Comparison of ENCODE assay signal across 1 cellular context in the genomic region with DNA sequence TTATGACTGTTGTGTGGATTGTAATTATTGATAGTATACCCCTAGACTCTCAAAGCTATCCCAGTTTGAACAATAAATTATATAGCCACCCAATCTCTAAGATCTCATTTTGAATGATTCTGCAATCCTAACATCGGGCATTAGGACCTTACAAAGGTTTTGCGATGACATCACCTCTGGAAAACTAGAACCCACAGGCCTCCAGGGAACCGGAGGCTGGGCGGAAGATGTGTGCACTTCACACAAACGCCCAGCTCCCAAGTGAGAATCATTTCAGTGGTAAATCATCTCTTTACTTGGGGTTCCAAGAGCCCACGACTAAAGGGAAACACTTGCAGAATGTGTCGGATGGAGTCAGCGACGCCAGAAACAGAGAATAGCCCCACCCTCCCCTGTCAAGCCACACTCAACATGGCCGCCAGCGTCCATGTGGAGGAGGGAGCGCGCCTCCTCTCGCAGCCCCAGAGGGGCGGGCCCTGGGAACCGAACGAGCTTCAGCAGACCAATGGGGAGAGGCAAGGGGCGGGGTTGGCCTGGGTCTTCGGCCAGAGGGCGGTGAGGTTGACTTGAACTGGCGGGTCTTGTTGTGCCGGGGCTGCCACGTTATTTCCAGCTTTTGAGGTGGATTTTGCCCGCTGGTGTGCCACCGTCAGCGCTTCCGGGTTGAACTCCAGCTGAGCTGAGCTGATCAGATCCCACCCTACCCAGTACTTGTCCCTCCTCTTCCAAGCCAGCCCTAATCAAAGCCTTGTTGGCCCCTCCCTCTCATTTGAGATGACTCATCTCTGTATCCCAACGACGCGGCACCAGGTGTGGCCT.
TF ChIP-seq lines count a peak whose summit lies in the region.

No MANE protein-coding gene starts in this region.

TF ChIP-seq in K562, 482 proteins besides CTCF, POLR2A, EP300 and RAD21 (continued from another document and continues in another):
- TF ChIP-seq MYC (IDR thresholded peaks at IDR 0.05; ENCODE audit: low read depth, low read length) (peak; percentile 96), MYC (CRISPR knock-in tag; IDR thresholded peaks at IDR 0.05; ENCODE audit: borderline replicate concordance, low read depth) (peak; percentile 44; the same call in 1 of the 2 replicates), FOXK2 (conservative IDR thresholded peaks at IDR 0.05 in 1 of 2, IDR thresholded peaks at IDR 0.05 in 1 of 2; ENCODE audit: low read depth in 2 of 2) (peak; percentile 57 to 74), NFXL1 (CRISPR knock-in tag; IDR thresholded peaks at IDR 0.05) (0 out of 2 replicates have a peak, but pooled peaks have one; percentile 33), MAZ (CRISPR knock-in tag; conservative IDR thresholded peaks at IDR 0.05 in 1 of 2, IDR thresholded peaks at IDR 0.05 in 1 of 2) (peak; percentile 91 to 92), ZNF133 (CRISPR knock-in tag; IDR thresholded peaks at IDR 0.05) (no peak), SUPT5H (IDR thresholded peaks at IDR 0.05) (peak; percentile 76), ZBTB8A (IDR thresholded peaks at IDR 0.05; ENCODE audit: partially characterized antibody) (no peak), TEAD1 (CRISPR knock-in tag; IDR thresholded peaks at IDR 0.05) (peak; percentile 14 to 30; a peak in 1 of 4 replicates), ZNF263 (CRISPR knock-in tag; IDR thresholded peaks at IDR 0.05; ENCODE audit: borderline replicate concordance) (peak; percentile 55; the same call in 1 of the 2 replicates), ZNF766 (CRISPR knock-in tag; conservative IDR thresholded peaks at IDR 0.05) (peak; percentile 85), SP2 (IDR thresholded peaks at IDR 0.05; ENCODE audit: extremely low read depth, low read depth, low read length, poor library complexity, severe bottlenecking) (peak; percentile 15), ZNF584 (CRISPR knock-in tag; IDR thresholded peaks at IDR 0.05; ENCODE audit: low read depth) (peak; percentile 88; the same call in 1 of the 2 replicates), CTBP1 (IDR thresholded peaks at IDR 0.05; ENCODE audit: borderline replicate concordance) (peak; percentile 77), SMARCE1 (IDR thresholded peaks at IDR 0.05) (peak; percentile 63), MED1 (CRISPR knock-in tag; IDR thresholded peaks at IDR 0.05; ENCODE audit: borderline replicate concordance) (no peak), HCFC1 (IDR thresholded peaks at IDR 0.05; ENCODE audit: low read depth, low read length) (peak; percentile 88), MYNN (IDR thresholded peaks at IDR 0.05) (peak; percentile 67), MYNN (CRISPR knock-in tag; IDR thresholded peaks at IDR 0.05) (no peak), ZNF184 (CRISPR knock-in tag; IDR thresholded peaks at IDR 0.05) (no peak), CXXC5 (CRISPR knock-in tag; IDR thresholded peaks at IDR 0.05) (peak; percentile 90), SAP30 (IDR thresholded peaks at IDR 0.05; ENCODE audit: borderline replicate concordance, insufficient read depth, low read depth, low read length, poor library complexity, severe bottlenecking) (peak; percentile 81), ZNF589 (CRISPR knock-in tag; IDR thresholded peaks at IDR 0.05; ENCODE audit: low read depth) (peak; percentile 78), GTF2E2 (tag; IDR thresholded peaks at IDR 0.05) (peak; percentile 90), TAF7 (tag; IDR thresholded peaks at IDR 0.05) (peak; percentile 29; the same call in 1 of the 2 replicates), ATF1 (CRISPR knock-in tag; IDR thresholded peaks at IDR 0.05) (no peak), ATF1 (tag; IDR thresholded peaks at IDR 0.05) (peak; percentile 91), YY1 (IDR thresholded peaks at IDR 0.05; ENCODE audit: borderline replicate concordance in 1 of 3, control insufficient read depth in 1 of 3, extremely low read depth in 1 of 3, insufficient read depth in 3 of 3, insufficient read length in 1 of 3, insufficient replicate concordance in 2 of 3, low read depth in 1 of 3, low read length in 2 of 3) (peak; percentile 99 to 100 (median 100)), TEAD2 (tag; IDR thresholded peaks at IDR 0.05) (no peak), SP1 (CRISPR knock-in tag; IDR thresholded peaks at IDR 0.05) (peak; percentile 94), RNF2 (IDR thresholded peaks at IDR 0.05) (peak; percentile 35; the same call in 1 of the 2 replicates), RBBP5 (IDR thresholded peaks at IDR 0.05; ENCODE audit: borderline replicate concordance, insufficient read depth, low read length, poor library complexity, severe bottlenecking) (peak; percentile 21)
- TF ChIP-seq, protein P1, sequence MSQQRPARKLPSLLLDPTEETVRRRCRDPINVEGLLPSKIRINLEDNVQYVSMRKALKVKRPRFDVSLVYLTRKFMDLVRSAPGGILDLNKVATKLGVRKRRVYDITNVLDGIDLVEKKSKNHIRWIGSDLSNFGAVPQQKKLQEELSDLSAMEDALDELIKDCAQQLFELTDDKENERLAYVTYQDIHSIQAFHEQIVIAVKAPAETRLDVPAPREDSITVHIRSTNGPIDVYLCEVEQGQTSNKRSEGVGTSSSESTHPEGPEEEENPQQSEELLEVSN (IDR thresholded peaks at IDR 0.05; ENCODE audit: borderline replicate concordance in 1 of 2, extremely low read depth in 1 of 2, insufficient read depth in 1 of 2, insufficient read length in 1 of 2, low read depth in 1 of 2, low read length in 1 of 2, poor library complexity in 1 of 2, severe bottlenecking in 1 of 2), result peak in 1 of 2 experiments; percentile 75
- TF ChIP-seq, protein P2, sequence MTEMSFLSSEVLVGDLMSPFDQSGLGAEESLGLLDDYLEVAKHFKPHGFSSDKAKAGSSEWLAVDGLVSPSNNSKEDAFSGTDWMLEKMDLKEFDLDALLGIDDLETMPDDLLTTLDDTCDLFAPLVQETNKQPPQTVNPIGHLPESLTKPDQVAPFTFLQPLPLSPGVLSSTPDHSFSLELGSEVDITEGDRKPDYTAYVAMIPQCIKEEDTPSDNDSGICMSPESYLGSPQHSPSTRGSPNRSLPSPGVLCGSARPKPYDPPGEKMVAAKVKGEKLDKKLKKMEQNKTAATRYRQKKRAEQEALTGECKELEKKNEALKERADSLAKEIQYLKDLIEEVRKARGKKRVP (CRISPR knock-in tag; IDR thresholded peaks at IDR 0.05), result peak; percentile 33; the same call in 1 of the 2 replicates
- TF ChIP-seq, protein P3, sequence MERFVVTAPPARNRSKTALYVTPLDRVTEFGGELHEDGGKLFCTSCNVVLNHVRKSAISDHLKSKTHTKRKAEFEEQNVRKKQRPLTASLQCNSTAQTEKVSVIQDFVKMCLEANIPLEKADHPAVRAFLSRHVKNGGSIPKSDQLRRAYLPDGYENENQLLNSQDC (CRISPR knock-in tag; IDR thresholded peaks at IDR 0.05), result 0 out of 2 replicates have a peak, but pooled peaks have one; percentile 14
- TF ChIP-seq, protein P4, sequence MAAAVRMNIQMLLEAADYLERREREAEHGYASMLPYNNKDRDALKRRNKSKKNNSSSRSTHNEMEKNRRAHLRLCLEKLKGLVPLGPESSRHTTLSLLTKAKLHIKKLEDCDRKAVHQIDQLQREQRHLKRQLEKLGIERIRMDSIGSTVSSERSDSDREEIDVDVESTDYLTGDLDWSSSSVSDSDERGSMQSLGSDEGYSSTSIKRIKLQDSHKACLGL (CRISPR knock-in tag; IDR thresholded peaks at IDR 0.05; ENCODE audit: borderline replicate concordance, poor library complexity, severe bottlenecking), result no peak
- TF ChIP-seq, protein P5, sequence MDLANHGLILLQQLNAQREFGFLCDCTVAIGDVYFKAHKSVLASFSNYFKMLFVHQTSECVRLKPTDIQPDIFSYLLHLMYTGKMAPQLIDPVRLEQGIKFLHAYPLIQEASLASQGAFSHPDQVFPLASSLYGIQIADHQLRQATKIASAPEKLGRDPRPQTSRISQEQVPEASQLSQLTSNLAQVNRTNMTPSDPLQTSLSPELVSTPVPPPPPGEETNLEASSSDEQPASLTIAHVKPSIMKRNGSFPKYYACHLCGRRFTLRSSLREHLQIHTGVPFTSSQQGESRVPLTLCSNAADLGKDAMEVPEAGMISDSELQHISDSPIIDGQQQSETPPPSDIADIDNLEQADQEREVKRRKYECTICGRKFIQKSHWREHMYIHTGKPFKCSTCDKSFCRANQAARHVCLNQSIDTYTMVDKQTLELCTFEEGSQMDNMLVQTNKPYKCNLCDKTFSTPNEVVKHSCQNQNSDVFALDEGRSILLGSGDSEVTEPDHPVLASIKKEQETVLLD (IDR thresholded peaks at IDR 0.05), result 0 out of 2 replicates have a peak, but pooled peaks have one; percentile 15
- TF ChIP-seq, protein P6, sequence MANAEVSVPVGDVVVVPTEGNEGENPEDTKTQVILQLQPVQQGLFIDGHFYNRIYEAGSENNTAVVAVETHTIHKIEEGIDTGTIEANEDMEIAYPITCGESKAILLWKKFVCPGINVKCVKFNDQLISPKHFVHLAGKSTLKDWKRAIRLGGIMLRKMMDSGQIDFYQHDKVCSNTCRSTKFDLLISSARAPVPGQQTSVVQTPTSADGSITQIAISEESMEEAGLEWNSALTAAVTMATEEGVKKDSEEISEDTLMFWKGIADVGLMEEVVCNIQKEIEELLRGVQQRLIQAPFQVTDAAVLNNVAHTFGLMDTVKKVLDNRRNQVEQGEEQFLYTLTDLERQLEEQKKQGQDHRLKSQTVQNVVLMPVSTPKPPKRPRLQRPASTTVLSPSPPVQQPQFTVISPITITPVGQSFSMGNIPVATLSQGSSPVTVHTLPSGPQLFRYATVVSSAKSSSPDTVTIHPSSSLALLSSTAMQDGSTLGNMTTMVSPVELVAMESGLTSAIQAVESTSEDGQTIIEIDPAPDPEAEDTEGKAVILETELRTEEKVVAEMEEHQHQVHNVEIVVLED (CRISPR knock-in tag; IDR thresholded peaks at IDR 0.05), result peak; percentile 67
- TF ChIP-seq, protein P7, sequence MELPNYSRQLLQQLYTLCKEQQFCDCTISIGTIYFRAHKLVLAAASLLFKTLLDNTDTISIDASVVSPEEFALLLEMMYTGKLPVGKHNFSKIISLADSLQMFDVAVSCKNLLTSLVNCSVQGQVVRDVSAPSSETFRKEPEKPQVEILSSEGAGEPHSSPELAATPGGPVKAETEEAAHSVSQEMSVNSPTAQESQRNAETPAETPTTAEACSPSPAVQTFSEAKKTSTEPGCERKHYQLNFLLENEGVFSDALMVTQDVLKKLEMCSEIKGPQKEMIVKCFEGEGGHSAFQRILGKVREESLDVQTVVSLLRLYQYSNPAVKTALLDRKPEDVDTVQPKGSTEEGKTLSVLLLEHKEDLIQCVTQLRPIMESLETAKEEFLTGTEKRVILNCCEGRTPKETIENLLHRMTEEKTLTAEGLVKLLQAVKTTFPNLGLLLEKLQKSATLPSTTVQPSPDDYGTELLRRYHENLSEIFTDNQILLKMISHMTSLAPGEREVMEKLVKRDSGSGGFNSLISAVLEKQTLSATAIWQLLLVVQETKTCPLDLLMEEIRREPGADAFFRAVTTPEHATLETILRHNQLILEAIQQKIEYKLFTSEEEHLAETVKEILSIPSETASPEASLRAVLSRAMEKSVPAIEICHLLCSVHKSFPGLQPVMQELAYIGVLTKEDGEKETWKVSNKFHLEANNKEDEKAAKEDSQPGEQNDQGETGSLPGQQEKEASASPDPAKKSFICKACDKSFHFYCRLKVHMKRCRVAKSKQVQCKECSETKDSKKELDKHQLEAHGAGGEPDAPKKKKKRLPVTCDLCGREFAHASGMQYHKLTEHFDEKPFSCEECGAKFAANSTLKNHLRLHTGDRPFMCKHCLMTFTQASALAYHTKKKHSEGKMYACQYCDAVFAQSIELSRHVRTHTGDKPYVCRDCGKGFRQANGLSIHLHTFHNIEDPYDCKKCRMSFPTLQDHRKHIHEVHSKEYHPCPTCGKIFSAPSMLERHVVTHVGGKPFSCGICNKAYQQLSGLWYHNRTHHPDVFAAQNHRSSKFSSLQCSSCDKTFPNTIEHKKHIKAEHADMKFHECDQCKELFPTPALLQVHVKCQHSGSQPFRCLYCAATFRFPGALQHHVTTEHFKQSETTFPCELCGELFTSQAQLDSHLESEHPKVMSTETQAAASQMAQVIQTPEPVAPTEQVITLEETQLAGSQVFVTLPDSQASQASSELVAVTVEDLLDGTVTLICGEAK (IDR thresholded peaks at IDR 0.05), result peak; percentile 76
- TF ChIP-seq, protein P7 (CRISPR knock-in tag; IDR thresholded peaks at IDR 0.05), result no peak
- TF ChIP-seq, protein P8, sequence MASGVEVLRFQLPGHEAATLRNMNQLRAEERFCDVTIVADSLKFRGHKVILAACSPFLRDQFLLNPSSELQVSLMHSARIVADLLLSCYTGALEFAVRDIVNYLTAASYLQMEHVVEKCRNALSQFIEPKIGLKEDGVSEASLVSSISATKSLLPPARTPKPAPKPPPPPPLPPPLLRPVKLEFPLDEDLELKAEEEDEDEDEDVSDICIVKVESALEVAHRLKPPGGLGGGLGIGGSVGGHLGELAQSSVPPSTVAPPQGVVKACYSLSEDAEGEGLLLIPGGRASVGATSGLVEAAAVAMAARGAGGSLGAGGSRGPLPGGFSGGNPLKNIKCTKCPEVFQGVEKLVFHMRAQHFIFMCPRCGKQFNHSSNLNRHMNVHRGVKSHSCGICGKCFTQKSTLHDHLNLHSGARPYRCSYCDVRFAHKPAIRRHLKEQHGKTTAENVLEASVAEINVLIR (CRISPR knock-in tag; IDR thresholded peaks at IDR 0.05), result peak; percentile 38; the same call in 1 of the 2 replicates
- TF ChIP-seq, protein P9, sequence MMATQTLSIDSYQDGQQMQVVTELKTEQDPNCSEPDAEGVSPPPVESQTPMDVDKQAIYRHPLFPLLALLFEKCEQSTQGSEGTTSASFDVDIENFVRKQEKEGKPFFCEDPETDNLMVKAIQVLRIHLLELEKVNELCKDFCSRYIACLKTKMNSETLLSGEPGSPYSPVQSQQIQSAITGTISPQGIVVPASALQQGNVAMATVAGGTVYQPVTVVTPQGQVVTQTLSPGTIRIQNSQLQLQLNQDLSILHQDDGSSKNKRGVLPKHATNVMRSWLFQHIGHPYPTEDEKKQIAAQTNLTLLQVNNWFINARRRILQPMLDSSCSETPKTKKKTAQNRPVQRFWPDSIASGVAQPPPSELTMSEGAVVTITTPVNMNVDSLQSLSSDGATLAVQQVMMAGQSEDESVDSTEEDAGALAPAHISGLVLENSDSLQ (IDR thresholded peaks at IDR 0.05), result peak; percentile 64
